ENCODE assay signal across 22 cellular contexts in the genomic region with DNA sequence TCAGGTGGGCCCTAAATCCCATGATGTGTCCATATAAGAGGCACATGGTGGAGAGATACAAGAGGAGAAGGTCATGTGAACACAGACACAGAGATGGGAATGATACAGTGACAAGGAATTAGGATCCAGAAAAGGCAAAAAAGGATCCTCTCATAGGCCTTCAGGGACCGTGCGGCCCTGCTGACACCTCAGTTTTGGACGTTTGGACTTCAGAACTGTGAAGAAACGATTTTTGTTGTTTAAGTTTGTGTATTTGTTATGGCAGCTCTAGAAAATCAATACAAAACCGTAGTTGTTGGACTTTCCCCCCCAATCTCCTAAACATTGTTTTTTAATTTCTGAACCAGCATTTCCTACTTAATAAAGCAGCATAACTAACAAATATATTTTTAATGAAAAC.
"Had no signal": no experiment of that assay in that cellular context is flagged by ENCODE, and none has a peak within 500 bp of the region (broad histone marks: within the 10 kb centered on the region; RNA-seq: fewer than 3 reads in every experiment).

No MANE protein-coding gene starts in this region.

- H3K4me3 ChIP-seq: colonic mucosa, esophagus squamous epithelium, gastrocnemius medialis, heart right ventricle, left ventricle myocardium inferior, lower lobe of right lung, mucosa of descending colon had no signal

- H3K36me3 ChIP-seq: colonic mucosa, esophagus squamous epithelium, gastrocnemius medialis, heart right ventricle, left ventricle myocardium inferior, lower lobe of right lung had no signal

- H3K27me3 ChIP-seq: colonic mucosa, esophagus squamous epithelium, gastrocnemius medialis, heart right ventricle had no signal

- H3K9me3 ChIP-seq: colonic mucosa, esophagus squamous epithelium, gastrocnemius medialis, heart right ventricle, left ventricle myocardium inferior, lower lobe of right lung, mucosa of descending colon had no signal

- H3K27ac ChIP-seq: colonic mucosa, epithelial cell of prostate, esophagus squamous epithelium, gastrocnemius medialis, heart right ventricle, left ventricle myocardium inferior, lower lobe of right lung had no signal

- DNase-seq: colonic mucosa; cortex of kidney; effector CD8-positive, alpha-beta T cell; effector memory CD8-positive, alpha-beta T cell; endodermal cell; erythroblast; esophagus squamous epithelium; foreskin fibroblast; foreskin melanocyte; gastrocnemius medialis; glutamatergic neuron; head of caudate nucleus; heart right ventricle; hippocampal formation; left cardiac atrium; left ventricle myocardium inferior; lower lobe of right lung; mesenchymal stem cell; mucosa of descending colon; naive B cell had no signal

- ATAC-seq: effector memory CD8-positive, alpha-beta T cell; esophagus mucosa; gastrocnemius medialis; heart right ventricle; left cardiac atrium; lower lobe of right lung; mucosa of descending colon had no signal

- H3K4me1 ChIP-seq: colonic mucosa, esophagus squamous epithelium, gastrocnemius medialis, heart right ventricle, left ventricle myocardium inferior, lower lobe of right lung had no signal
